Comparison of ENCODE assay signal across 20 cellular contexts in the genomic region with DNA sequence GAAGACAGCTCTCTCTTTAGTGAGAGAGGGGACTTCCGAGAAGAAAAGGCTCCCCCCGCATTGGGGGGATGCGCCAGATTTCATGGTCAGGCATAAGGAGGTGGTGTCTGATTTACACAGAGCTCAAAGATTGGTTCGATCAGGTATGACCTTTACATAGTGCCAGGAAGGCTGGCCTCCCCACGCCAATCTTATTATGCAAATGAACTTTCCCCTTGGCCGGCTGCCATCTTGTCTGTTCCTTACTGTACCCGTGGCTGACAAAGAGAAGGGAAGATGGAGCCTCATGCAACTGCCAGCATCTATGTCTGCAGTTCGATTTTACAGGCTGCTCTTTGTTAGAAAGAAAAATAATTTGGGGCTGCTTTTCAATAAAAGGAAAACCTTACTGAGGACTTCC.
DNase-seq lines count a peak whose midpoint lies in the region.
"Had no signal": no experiment of that assay in that cellular context is flagged by ENCODE, and none has a peak within 500 bp of the region (broad histone marks: within the 10 kb centered on the region; RNA-seq: fewer than 3 reads in every experiment).

No MANE protein-coding gene starts in this region.

- no peak overlapping the region for H2BK15ac ChIP-seq in neuronal stem cell (ENCODE audit: low read length)

- H3K18ac ChIP-seq in neuronal stem cell (ENCODE audit: low read length), result no peak overlapping the region

- no peak overlapping the region for H4K91ac ChIP-seq in neuronal stem cell (ENCODE audit: low read depth, low read length, poor library complexity)

- no CpG with 5 or more reads among the region's 8 CpGs for WGBS in neuronal stem cell (ENCODE audit: extremely low coverage in 2 of 2, insufficient read length in 2 of 2, insufficient replicate concordance in 1 of 2), 2 donors

- no peak overlapping the region for H2BK12ac ChIP-seq in neuronal stem cell (ENCODE audit: low read length)

- no peak overlapping the region for H3K4ac ChIP-seq in neuronal stem cell (ENCODE audit: low read length)

- no peaks in the 10 kb centered on the region for H3K36me3 ChIP-seq in neuronal stem cell (replicated peaks in 1 of 2; ENCODE audit: control insufficient read depth in 2 of 2, insufficient read depth in 2 of 2, low read length in 2 of 2)
- H3K36me3 ChIP-seq: breast epithelium, heart left ventricle had no signal

- H2BK5ac ChIP-seq in neuronal stem cell (ENCODE audit: low read length), result no peak overlapping the region

- no peak overlapping the region for H3K4me3 Mint-ChIP-seq in activated naive CD8-positive, alpha-beta T cell treated with anti-CD3 and anti-CD28 coated beads for 36 hours
- H3K4me3 Mint-ChIP-seq: CD4-positive, CD25-positive, alpha-beta regulatory T cell; type B pancreatic cell; WTC11 had no signal

- no peak overlapping the region for H3K27ac Mint-ChIP-seq in activated naive CD8-positive, alpha-beta T cell treated with anti-CD3 and anti-CD28 coated beads for 36 hours
- H3K27ac Mint-ChIP-seq: CD4-positive, CD25-positive, alpha-beta regulatory T cell; type B pancreatic cell; WTC11 had no signal

- H3K23ac ChIP-seq in neuronal stem cell (ENCODE audit: low read depth, low read length, poor library complexity), result no peak overlapping the region

- no peak overlapping the region for H3K14ac ChIP-seq in neuronal stem cell (ENCODE audit: low read length)

- no peaks in the 10 kb centered on the region for H3K4me1 ChIP-seq in neuronal stem cell (ENCODE audit: control insufficient read depth in 2 of 2, insufficient read depth in 1 of 2, low read depth in 1 of 2, low read length in 2 of 2)
- H3K4me1 ChIP-seq: breast epithelium, heart left ventricle had no signal

- no peaks in the 10 kb centered on the region for H3K79me1 ChIP-seq in neuronal stem cell (ENCODE audit: low read depth, low read length)

- H3K9me3 Mint-ChIP-seq in activated naive CD8-positive, alpha-beta T cell treated with anti-CD3 and anti-CD28 coated beads for 36 hours, result peaks cover 2% of the 10 kb centered on the region
- H3K9me3 Mint-ChIP-seq: type B pancreatic cell had no signal

- H3K36me3 Mint-ChIP-seq in activated naive CD8-positive, alpha-beta T cell treated with anti-CD3 and anti-CD28 coated beads for 36 hours, result no peaks in the 10 kb centered on the region
- H3K36me3 Mint-ChIP-seq: CD4-positive, CD25-positive, alpha-beta regulatory T cell; type B pancreatic cell had no signal

- H3K27me3 Mint-ChIP-seq in activated naive CD8-positive, alpha-beta T cell treated with anti-CD3 and anti-CD28 coated beads for 36 hours, result no peaks in the 10 kb centered on the region
- H3K27me3 Mint-ChIP-seq: CD4-positive, CD25-positive, alpha-beta regulatory T cell; type B pancreatic cell had no signal

- H2AK5ac ChIP-seq in neuronal stem cell (ENCODE audit: low read depth, low read length), result no peak overlapping the region

- H3K4me2 ChIP-seq in neuronal stem cell (ENCODE audit: insufficient read depth, low read length, poor library complexity, severe bottlenecking), result no peak overlapping the region

- H2BK120ac ChIP-seq in neuronal stem cell (ENCODE audit: low read depth, low read length), result no peak overlapping the region

- H3K4me1 Mint-ChIP-seq in activated naive CD8-positive, alpha-beta T cell treated with anti-CD3 and anti-CD28 coated beads for 36 hours, result no peaks in the 10 kb centered on the region
- H3K4me1 Mint-ChIP-seq: CD4-positive, CD25-positive, alpha-beta regulatory T cell; WTC11 had no signal

- H3K4me3 ChIP-seq in neuronal stem cell (ENCODE audit: low read length in 2 of 2), result no peak overlapping the region
- H3K4me3 ChIP-seq: breast epithelium, heart left ventricle had no signal

- no peaks in the 10 kb centered on the region for H3K27me3 ChIP-seq in neuronal stem cell (ENCODE audit: control insufficient read depth in 3 of 3, insufficient read depth in 3 of 3, low read depth in 1 of 3, low read length in 3 of 3)
- H3K27me3 ChIP-seq: breast epithelium, heart left ventricle had no signal

- no peak overlapping the region for H3K9ac ChIP-seq in neuronal stem cell (ENCODE audit: low read depth, low read length, poor library complexity)

- H4K8ac ChIP-seq in neuronal stem cell (ENCODE audit: low read depth, low read length), result no peak overlapping the region

- no peaks in the 10 kb centered on the region for H3K9me3 ChIP-seq in neuronal stem cell (replicated peaks in 1 of 2; ENCODE audit: control insufficient read depth in 2 of 2, insufficient read depth in 1 of 2, low read depth in 1 of 2, low read length in 2 of 2)
- H3K9me3 ChIP-seq: breast epithelium had no signal

- peak overlapping the region; percentile 49 for H2AFZ ChIP-seq in neuronal stem cell (ENCODE audit: low read length)

- DNase-seq in DMS53 (lab: John Stamatoyannopoulos, UW), result peak; percentile 75
- DNase-seq in NCI-H1092 (lab: John Stamatoyannopoulos, UW), result peak; percentile 2
- DNase-seq in NCI-H748 (lab: John Stamatoyannopoulos, UW; ENCODE audit: unreplicated experiment), result peak; percentile 69
- no peak for DNase-seq in neuronal stem cell (ENCODE audit: low spot score)
- no peak for DNase-seq in cortex of kidney (lab: John Stamatoyannopoulos, UW)
- DNase-seq in superior temporal gyrus (ENCODE audit: extremely low spot score), result no peak
- DNase-seq in activated naive CD8-positive, alpha-beta T cell treated with anti-CD3 and anti-CD28 coated beads for 36 hours, result no peak
- DNase-seq: activated CD4-positive, alpha-beta T cell treated with anti-CD3 and anti-CD28 coated beads, Interleukin-2, amount 50 U/mL, for 4 hours; activated gamma-delta T cell; CD4-positive, CD25-positive, alpha-beta regulatory T cell; effector CD8-positive, alpha-beta T cell; heart left ventricle; MM.1S; NCI-H1694 treated with DMSO at 0.1 percent for 48 hours; stimulated activated CD8-positive, alpha-beta memory T cell treated with anti-CD3 and anti-CD28 coated beads, Interleukin-4, amount 100 ng/mL, for 48 hours; T-helper 9 cell had no signal

- H3K27ac ChIP-seq in neuronal stem cell (replicated peaks; ENCODE audit: low read length), result no peak overlapping the region
- H3K27ac ChIP-seq: breast epithelium, heart left ventricle, RWPE1 had no signal

Comparison
In these comparisons a context has a peak if more than half of its experiments do, and no peak if none do; other contexts are left out.
1. DNase-seq: peak in DMS53 (single experiment), NCI-H1092 (single experiment) and NCI-H748 (single experiment); none in neuronal stem cell (single experiment), cortex of kidney (single experiment), superior temporal gyrus (single experiment) and activated naive CD8-positive, alpha-beta T cell treated with anti-CD3 and anti-CD28 coated beads for 36 hours (single experiment).